Comparison of ENCODE assay signal across 18 cellular contexts in the genomic region with DNA sequence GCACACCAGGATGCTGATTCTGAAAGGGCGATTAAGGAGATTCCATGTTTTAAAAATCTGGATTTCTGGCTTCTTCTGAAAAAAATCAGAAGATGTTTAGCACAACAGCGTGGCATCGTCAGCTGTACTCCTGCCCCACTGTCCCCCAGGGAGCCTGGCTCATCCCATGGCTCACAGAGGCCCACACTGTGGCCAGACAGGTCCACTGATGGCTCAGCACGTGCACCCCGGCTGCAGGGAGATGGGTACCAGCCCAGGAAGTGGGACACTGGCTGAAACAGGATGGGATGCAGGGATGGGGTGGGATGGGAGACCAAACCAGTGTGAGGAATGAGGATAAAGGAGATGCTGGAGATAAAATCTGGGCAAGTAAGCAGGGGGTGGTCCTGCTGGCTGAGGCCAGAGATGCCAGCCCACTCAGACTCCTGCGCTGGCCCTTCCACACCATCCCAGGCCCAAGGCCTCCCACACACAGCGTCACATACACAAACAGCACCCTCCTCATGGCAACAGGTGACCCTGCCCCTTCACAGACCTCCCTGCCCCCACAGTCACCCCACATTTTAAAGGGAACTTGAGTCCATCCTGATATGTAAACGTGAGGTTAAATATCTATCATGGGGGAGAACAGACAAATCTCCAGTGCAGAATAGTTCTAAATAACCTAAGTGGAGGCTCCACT. TPM values are rescaled to one million over a fixed set of nuclear protein-coding genes. Genes with fewer than 3 reads are reported as not detected.
DNase-seq lines count a peak whose midpoint lies in the region; ATAC-seq and TF ChIP-seq lines count a peak whose summit lies in the region.
"Had no signal": no experiment of that assay in that cellular context is flagged by ENCODE, and none has a peak within 500 bp of the region (broad histone marks: within the 10 kb centered on the region; RNA-seq: fewer than 3 reads in every experiment).

No MANE protein-coding gene starts in this region.

- no peak overlapping the region for H4K8ac ChIP-seq in IMR-90 (ENCODE audit: low read depth in 2 of 2, low read length in 2 of 2)

- BruUV-seq in IMR-90 (replicated peaks; lab: Mats Ljungman, UMichigan): no TSS peak

- no peaks in the 10 kb centered on the region for H3K9me1 ChIP-seq in IMR-90 (ENCODE audit: insufficient read depth, low read length)

- no peak overlapping the region for H3K56ac ChIP-seq in IMR-90 (ENCODE audit: extremely low read depth, insufficient read depth, low read length)

- H3K4me2 ChIP-seq in IMR-90 (ENCODE audit: low read depth, low read length): no peak overlapping the region

- H3K79me1 ChIP-seq in IMR-90 (ENCODE audit: low read depth in 1 of 2, low read length in 2 of 2): no peaks in the 10 kb centered on the region

- dilution Hi-C loops in IMR-90 (cut with HindIII; ENCODE audit: low sequenced_read_pairs, unreplicated experiment): no loop called here

- no peak overlapping the region for H2BK120ac ChIP-seq in IMR-90 (ENCODE audit: low read depth, low read length)

- no peak for ATAC-seq in activated CD8-positive, alpha-beta T cell treated with anti-CD3 and anti-CD28 coated beads, Interleukin-2, amount 10 ng/mL, durations not matched to agents 7 days and 5 days
- no peak for ATAC-seq in activated CD8-positive, alpha-beta T cell treated with anti-CD3 and anti-CD28 coated beads for 36 hours
- ATAC-seq in IMR-90 (ENCODE audit: low read depth) (no peak), HG03025 (IDR thresholded peaks at IDR 0.05; ENCODE audit: low FRiP score, unreplicated experiment) (no peak)
- ATAC-seq: HCT116 had no signal

- DNase-seq in activated CD8-positive, alpha-beta T cell treated with anti-CD3 and anti-CD28 coated beads, Interleukin-2, amount 10 ng/mL, durations not matched to agents 7 days and 5 days: peak; percentile 16
- no peak for DNase-seq in activated CD8-positive, alpha-beta T cell treated with anti-CD3 and anti-CD28 coated beads for 36 hours
- DNase-seq in CD14-positive monocyte (ENCODE audit: low spot score): peak; percentile 34
- DNase-seq in IMR-90: no peak
- peak; percentile 69 for DNase-seq in mesenteric fat pad (ENCODE audit: low spot score)
- DNase-seq in medulla oblongata (ENCODE audit: extremely low spot score): no peak
- DNase-seq: Caco-2; CD4-positive, CD25-positive, alpha-beta regulatory T cell; KBM-7; MV-4-11; NCI-H1417 treated with DMSO at 0.1 percent for 48 hours; NCI-H1930; NCI-H2171 treated with DMSO at 0.1 percent for 48 hours; NCI-H774; RPMI8226 had no signal

- no peak overlapping the region for H3K4me3 Mint-ChIP-seq in activated CD8-positive, alpha-beta T cell treated with anti-CD3 and anti-CD28 coated beads, Interleukin-2, amount 10 ng/mL, durations not matched to agents 7 days and 5 days
- no peak overlapping the region for H3K4me3 Mint-ChIP-seq in activated CD8-positive, alpha-beta T cell treated with anti-CD3 and anti-CD28 coated beads for 36 hours
- H3K4me3 Mint-ChIP-seq in CD14-positive monocyte: no peak overlapping the region
- H3K4me3 Mint-ChIP-seq: CD4-positive, CD25-positive, alpha-beta regulatory T cell had no signal

- peaks cover 9% of the 10 kb centered on the region for H3K9me3 Mint-ChIP-seq in activated CD8-positive, alpha-beta T cell treated with anti-CD3 and anti-CD28 coated beads, Interleukin-2, amount 10 ng/mL, durations not matched to agents 7 days and 5 days (ENCODE audit: insufficient read depth)
- H3K9me3 Mint-ChIP-seq in activated CD8-positive, alpha-beta T cell treated with anti-CD3 and anti-CD28 coated beads for 36 hours: peaks cover 14% of the 10 kb centered on the region
- H3K9me3 Mint-ChIP-seq in CD14-positive monocyte: peaks cover 0 to 4% (median 1%) of the 10 kb centered on the region in 7 donors

- no peak overlapping the region for H2BK20ac ChIP-seq in IMR-90 (ENCODE audit: low read depth, low read length)

- H3K14ac ChIP-seq in IMR-90 (replicated peaks; ENCODE audit: low read depth, low read length): no peak overlapping the region

- H3K9ac ChIP-seq in IMR-90 (ENCODE audit: low read depth, low read length): no peak overlapping the region

- H3K4me1 Mint-ChIP-seq in activated CD8-positive, alpha-beta T cell treated with anti-CD3 and anti-CD28 coated beads, Interleukin-2, amount 10 ng/mL, durations not matched to agents 7 days and 5 days (ENCODE audit: low read depth): peaks cover 15% of the 10 kb centered on the region
- peaks cover 11% of the 10 kb centered on the region for H3K4me1 Mint-ChIP-seq in activated CD8-positive, alpha-beta T cell treated with anti-CD3 and anti-CD28 coated beads for 36 hours (ENCODE audit: low read depth)
- H3K4me1 Mint-ChIP-seq in CD14-positive monocyte: peaks cover 21% of the 10 kb centered on the region

- TF ChIP-seq POLR2A in IMR-90 (IDR thresholded peaks at IDR 0.05; ENCODE audit: low read depth, low read length): no peak

- no peak overlapping the region for H3K18ac ChIP-seq in IMR-90 (ENCODE audit: low read depth, low read length)

- H3K9me3 ChIP-seq in IMR-90 (ENCODE audit: control insufficient read depth, insufficient read depth, low read length): no peaks in the 10 kb centered on the region
- H3K9me3 ChIP-seq: Caco-2 had no signal

- H3K23ac ChIP-seq in IMR-90 (ENCODE audit: low read depth, low read length): no peak overlapping the region

- peaks cover 24% of the 10 kb centered on the region for H3K27me3 ChIP-seq in IMR-90 (ENCODE audit: control insufficient read depth, insufficient read depth, low read length)

- H3K4me3 ChIP-seq in IMR-90 (ENCODE audit: insufficient read depth, low read depth, low read length): no peak overlapping the region

- H3K4me1 ChIP-seq in IMR-90 (ENCODE audit: control insufficient read depth, insufficient read depth, low read length): 0 out of 2 replicates have a peak, but pooled peaks cover 2% of the 10 kb centered on the region
- H3K4me1 ChIP-seq: Caco-2 had no signal

- intact Hi-C loops in activated CD8-positive, alpha-beta T cell treated with anti-CD3 and anti-CD28 coated beads for 36 hours (cut with micrococcal nuclease): no loop called here
- intact Hi-C loops in CD14-positive monocyte (cut with micrococcal nuclease): loop anchor here in 1 of 2 donors (10.0 kb wide), 1 partner anchor 65 kb away; the partner anchor contains the start of genes KLHL17 and PLEKHN1
- intact Hi-C loops in IMR-90 (cut with micrococcal nuclease): loop anchor here (5.0 kb wide), 1 partner anchor 78 kb away; no protein-coding TSS in a partner anchor

- no peak overlapping the region for H3K27ac Mint-ChIP-seq in activated CD8-positive, alpha-beta T cell treated with anti-CD3 and anti-CD28 coated beads, Interleukin-2, amount 10 ng/mL, durations not matched to agents 7 days and 5 days
- H3K27ac Mint-ChIP-seq in activated CD8-positive, alpha-beta T cell treated with anti-CD3 and anti-CD28 coated beads for 36 hours: no peak overlapping the region
- peak overlapping the region in 1 of 7 donors; percentile 70 for H3K27ac Mint-ChIP-seq in CD14-positive monocyte
- H3K27ac Mint-ChIP-seq: CD4-positive, CD25-positive, alpha-beta regulatory T cell had no signal

- POLR2A ChIA-PET in activated CD8-positive, alpha-beta T cell treated with anti-CD3 and anti-CD28 coated beads, Interleukin-2, amount 10 ng/mL, durations not matched to agents 7 days and 5 days (lab: Charles Lee): no interaction called here
- POLR2A ChIA-PET in activated CD8-positive, alpha-beta T cell treated with anti-CD3 and anti-CD28 coated beads for 36 hours (lab: Charles Lee): no interaction called here
- POLR2A ChIA-PET in IMR-90 (lab: Charles Lee; ENCODE audit: unreplicated experiment): no interaction called here

- TF ChIP-seq RAD21 in IMR-90 (IDR thresholded peaks at IDR 0.05; ENCODE audit: low read length): no peak

- no peaks in the 10 kb centered on the region for H4K20me1 ChIP-seq in IMR-90 (ENCODE audit: insufficient read depth, low read length)

- no peak overlapping the region for H4K91ac ChIP-seq in IMR-90 (ENCODE audit: insufficient read depth, low read depth, low read length)

- no peak overlapping the region for H2BK5ac ChIP-seq in IMR-90 (ENCODE audit: low read depth, low read length, poor library complexity, severe bottlenecking)

- 90% methylated on average over 5 of the region's 8 CpGs; no CpG with 5 or more reads in 1 of the 2 experiments for WGBS in IMR-90 (ENCODE audit: extremely low coverage in 2 of 2, insufficient read length in 1 of 2), 2 experiments

- no peak overlapping the region for H4K5ac ChIP-seq in IMR-90 (ENCODE audit: low read depth, low read length)

- TF ChIP-seq CTCF in activated CD8-positive, alpha-beta T cell treated with anti-CD3 and anti-CD28 coated beads for 36 hours (IDR thresholded peaks at IDR 0.05): no peak
- TF ChIP-seq CTCF in CD14-positive monocyte (IDR thresholded peaks at IDR 0.05) (no peak), IMR-90 (conservative IDR thresholded peaks at IDR 0.05; ENCODE audit: low read depth, low read length) (no peak)

- H2BK15ac ChIP-seq in IMR-90 (ENCODE audit: low read depth, low read length): no peak overlapping the region; the same call in 2 of the 3 replicates

- CTCF ChIA-PET in activated CD8-positive, alpha-beta T cell treated with anti-CD3 and anti-CD28 coated beads, Interleukin-2, amount 10 ng/mL, durations not matched to agents 7 days and 5 days (lab: Charles Lee): no interaction called here
- CTCF ChIA-PET in activated CD8-positive, alpha-beta T cell treated with anti-CD3 and anti-CD28 coated beads for 36 hours (lab: Charles Lee): no interaction called here
- CTCF ChIA-PET in IMR-90 (lab: Yijun Ruan, JAX): no interaction called here

- H2AK9ac ChIP-seq in IMR-90 (replicated peaks; ENCODE audit: low read depth, low read length, poor library complexity): no peak overlapping the region

- H3K36me3 ChIP-seq in IMR-90 (ENCODE audit: control insufficient read depth, insufficient read depth, low read length): no peaks in the 10 kb centered on the region

- H3K4ac ChIP-seq in IMR-90 (ENCODE audit: low read depth, low read length): no peak overlapping the region

- no peak overlapping the region for H2AK5ac ChIP-seq in IMR-90 (ENCODE audit: low read depth, low read length)

- peaks cover 12% of the 10 kb centered on the region for H3K36me3 Mint-ChIP-seq in activated CD8-positive, alpha-beta T cell treated with anti-CD3 and anti-CD28 coated beads, Interleukin-2, amount 10 ng/mL, durations not matched to agents 7 days and 5 days (ENCODE audit: low read depth)
- H3K36me3 Mint-ChIP-seq in activated CD8-positive, alpha-beta T cell treated with anti-CD3 and anti-CD28 coated beads for 36 hours (ENCODE audit: low read depth): peaks cover 10% of the 10 kb centered on the region
- H3K36me3 Mint-ChIP-seq in CD14-positive monocyte: no peaks in the 10 kb centered on the region

- peaks cover 33% of the 10 kb centered on the region for H3K27me3 Mint-ChIP-seq in activated CD8-positive, alpha-beta T cell treated with anti-CD3 and anti-CD28 coated beads, Interleukin-2, amount 10 ng/mL, durations not matched to agents 7 days and 5 days (ENCODE audit: low read depth)
- peaks cover 47% of the 10 kb centered on the region for H3K27me3 Mint-ChIP-seq in activated CD8-positive, alpha-beta T cell treated with anti-CD3 and anti-CD28 coated beads for 36 hours
- peaks cover 42 to 76% (median 49%) of the 10 kb centered on the region in 3 donors for H3K27me3 Mint-ChIP-seq in CD14-positive monocyte (ENCODE audit: low read depth in 3 of 3)

- H2AFZ ChIP-seq in IMR-90 (replicated peaks; ENCODE audit: low read length, poor library complexity): peak overlapping the region; percentile 41

- in situ Hi-C loops in IMR-90 (cut with MboI; ENCODE audit: low sequenced_read_pairs): no loop called here

- no peak overlapping the region for H3K27ac ChIP-seq in IMR-90 (ENCODE audit: insufficient read depth, low read length)

RNA-seq across cellular contexts. Expression of gene SAMD11, which starts 23.9 kb away (rescaled TPM):
- total RNA-seq in activated CD8-positive, alpha-beta T cell treated with anti-CD3 and anti-CD28 coated beads, Interleukin-2, amount 10 ng/mL, durations not matched to agents 7 days and 5 days: not detected
- total RNA-seq in activated CD8-positive, alpha-beta T cell treated with anti-CD3 and anti-CD28 coated beads for 36 hours: not detected
- polyA plus RNA-seq in CD14-positive monocyte (not detected), IMR-90 (2012; rRNA removed) (22.9 and 31.9 TPM in 2 replicates)
- total RNA-seq in IMR-90 (2012; rRNA removed) (5.9 and 6.9 TPM in 2 replicates), mesenteric fat pad (2.8 TPM)
- 7.3 and 10.5 TPM in 2 replicates for polyA plus RNA-seq in IMR-90 (2012; cell fraction: cytosol; rRNA removed)
- 30.0 and 141 TPM in 2 replicates for polyA plus RNA-seq in IMR-90 (2012; cell fraction: nucleus; rRNA removed; ENCODE audit: low replicate concordance)
- total RNA-seq: CD4-positive, CD25-positive, alpha-beta regulatory T cell; SK-MEL-5 had no signal

RNA-seq across cellular contexts. Expression of gene NOC2L, which starts 59.3 kb away (rescaled TPM):
- total RNA-seq in activated CD8-positive, alpha-beta T cell treated with anti-CD3 and anti-CD28 coated beads, Interleukin-2, amount 10 ng/mL, durations not matched to agents 7 days and 5 days: 10 to 100 TPM; 61.7 to 68.7 TPM
- total RNA-seq in activated CD8-positive, alpha-beta T cell treated with anti-CD3 and anti-CD28 coated beads for 36 hours: 100 to 1,000 TPM; 138 to 139 TPM
- 10 to 100 TPM; 34.5 to 35.8 TPM for polyA plus RNA-seq in CD14-positive monocyte
- total RNA-seq in IMR-90 (2012; rRNA removed): 105 and 106 TPM in 2 replicates
- polyA plus RNA-seq in IMR-90 (2012; rRNA removed): 74.2 and 75.7 TPM in 2 replicates
- 54.0 and 63.6 TPM in 2 replicates for polyA plus RNA-seq in IMR-90 (2012; cell fraction: cytosol; rRNA removed)
- 86.7 and 138 TPM in 2 replicates for polyA plus RNA-seq in IMR-90 (2012; cell fraction: nucleus; rRNA removed; ENCODE audit: low replicate concordance)
- total RNA-seq in mesenteric fat pad: 49.8 TPM

Comparison
In these comparisons a context has a peak if more than half of its experiments do, and no peak if none do; other contexts are left out.
1. DNase-seq: peak in activated CD8-positive, alpha-beta T cell treated with anti-CD3 and anti-CD28 coated beads, Interleukin-2, amount 10 ng/mL, durations not matched to agents 7 days and 5 days (single experiment), CD14-positive monocyte (single experiment) and mesenteric fat pad (single experiment); none in activated CD8-positive, alpha-beta T cell treated with anti-CD3 and anti-CD28 coated beads for 36 hours (single experiment), IMR-90 (single experiment) and medulla oblongata (single experiment).